In genomic region chr15:28914046-28914445, GRCh38 we compare ENCODE assay signal across 15 cellular contexts. TPM values are rescaled to one million over a fixed set of nuclear protein-coding genes. Genes with fewer than 3 reads are reported as not detected.
"Had no signal": no experiment of that assay in that cellular context is flagged by ENCODE, and none has a peak within 500 bp of the region (broad histone marks: within the 10 kb centered on the region; RNA-seq: fewer than 3 reads in every experiment).

No MANE protein-coding gene starts in this region.

- H3K4me1 ChIP-seq: foreskin keratinocyte, pancreas had no signal

- H3K27me3 ChIP-seq: foreskin keratinocyte, pancreas had no signal

- H3K9me3 ChIP-seq: pancreas had no signal

- DNase-seq: activated B cell treated with CpG ODN at 0.5 μM for 24 hours; activated CD4-positive, alpha-beta T cell treated with anti-CD3 and anti-CD28 coated beads for 48 hours; activated CD8-positive, alpha-beta memory T cell treated with anti-CD3 and anti-CD28 coated beads, Interleukin-2, amount 50 U/mL, for 48 hours; activated CD8-positive, alpha-beta T cell treated with anti-CD3 and anti-CD28 coated beads for 36 hours; amniotic stem cell; central memory CD4-positive, alpha-beta T cell; cortex of kidney; effector CD4-positive, alpha-beta T cell; foreskin keratinocyte; kidney glomerular epithelial cell; stimulated activated naive B cell treated with anti-CD40 and anti-IgM and Interleukin-4, amounts not matched to agents 10 μg/mL and 1 μg/mL and 100 μg/mL, for 72 hours; SW 1271 had no signal

- H3K4me3 ChIP-seq: pancreas had no signal

- H3K9me3 Mint-ChIP-seq: activated B cell treated with CpG ODN at 0.5 μM for 24 hours; activated CD8-positive, alpha-beta T cell treated with anti-CD3 and anti-CD28 coated beads for 36 hours; activated naive CD4-positive, alpha-beta T cell treated with anti-CD3 and anti-CD28 coated beads for 36 hours; stimulated activated naive B cell treated with anti-CD40 and anti-IgM and Interleukin-4, amounts not matched to agents 10 μg/mL and 1 μg/mL and 100 μg/mL, for 72 hours; type B pancreatic cell had no signal

- H3K36me3 Mint-ChIP-seq: stimulated activated naive B cell treated with anti-CD40 and anti-IgM and Interleukin-4, amounts not matched to agents 10 μg/mL and 1 μg/mL and 100 μg/mL, for 72 hours; type B pancreatic cell had no signal

- H3K36me3 ChIP-seq: pancreas had no signal

- H3K4me3 Mint-ChIP-seq: activated B cell treated with CpG ODN at 0.5 μM for 24 hours; activated CD8-positive, alpha-beta T cell treated with anti-CD3 and anti-CD28 coated beads for 36 hours; activated naive CD4-positive, alpha-beta T cell treated with anti-CD3 and anti-CD28 coated beads for 36 hours; stimulated activated naive B cell treated with anti-CD40 and anti-IgM and Interleukin-4, amounts not matched to agents 10 μg/mL and 1 μg/mL and 100 μg/mL, for 72 hours; type B pancreatic cell had no signal

- H3K4me1 Mint-ChIP-seq: activated B cell treated with CpG ODN at 0.5 μM for 24 hours; stimulated activated naive B cell treated with anti-CD40 and anti-IgM and Interleukin-4, amounts not matched to agents 10 μg/mL and 1 μg/mL and 100 μg/mL, for 72 hours had no signal

- H3K27ac Mint-ChIP-seq: activated B cell treated with CpG ODN at 0.5 μM for 24 hours; activated CD8-positive, alpha-beta T cell treated with anti-CD3 and anti-CD28 coated beads for 36 hours; activated naive CD4-positive, alpha-beta T cell treated with anti-CD3 and anti-CD28 coated beads for 36 hours; stimulated activated naive B cell treated with anti-CD40 and anti-IgM and Interleukin-4, amounts not matched to agents 10 μg/mL and 1 μg/mL and 100 μg/mL, for 72 hours; type B pancreatic cell had no signal

- H3K27ac ChIP-seq: foreskin keratinocyte, pancreas had no signal

- H3K27me3 Mint-ChIP-seq: activated B cell treated with CpG ODN at 0.5 μM for 24 hours; activated CD8-positive, alpha-beta T cell treated with anti-CD3 and anti-CD28 coated beads for 36 hours; type B pancreatic cell had no signal

- ATAC-seq: activated CD8-positive, alpha-beta T cell treated with anti-CD3 and anti-CD28 coated beads for 36 hours; stimulated activated naive B cell treated with anti-CD40 and anti-IgM and Interleukin-4, amounts not matched to agents 10 μg/mL and 1 μg/mL and 100 μg/mL, for 72 hours had no signal

RNA-seq across cellular contexts. Expression of gene APBA2, which starts 28.3 kb away (rescaled TPM):
- total RNA-seq: activated B cell treated with CpG ODN at 0.5 μM for 24 hours had no signal
